8 cellular contexts compared by ENCODE assay signal in the genomic region with DNA sequence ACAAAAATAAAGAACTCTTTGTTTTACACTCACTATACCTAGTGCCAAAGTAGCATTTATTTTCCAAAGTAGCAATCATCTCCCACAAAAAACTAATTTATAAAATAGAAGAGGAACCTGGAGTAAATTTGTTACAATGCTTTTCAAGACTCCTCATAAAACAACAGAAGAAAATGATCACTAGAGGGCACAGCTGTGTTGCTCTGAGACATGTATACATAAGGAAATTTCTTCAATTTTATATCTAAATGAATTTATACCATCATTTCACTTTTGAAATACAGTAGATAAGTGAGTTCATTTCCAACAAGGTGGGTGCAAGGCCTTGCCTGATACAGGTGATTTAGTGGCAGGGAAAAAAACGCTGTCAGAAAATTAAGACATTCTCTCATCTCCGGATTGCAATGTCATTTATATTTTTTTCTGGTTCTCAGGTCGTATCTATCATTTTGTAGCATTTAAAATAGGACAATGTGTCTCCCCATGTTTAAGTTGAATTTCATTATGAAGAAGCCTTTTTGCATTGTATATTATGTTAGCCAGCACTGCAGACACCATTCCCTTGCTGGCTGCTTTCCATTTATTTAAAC. TPM values are rescaled to one million over a fixed set of nuclear protein-coding genes. Genes with fewer than 3 reads are reported as not detected.
DNase-seq lines count a peak whose midpoint lies in the region; ATAC-seq and TF ChIP-seq lines count a peak whose summit lies in the region.

No MANE protein-coding gene starts in this region.

- H3K36me3 ChIP-seq in body of pancreas (replicated peaks in 1 of 2; ENCODE audit: insufficient read depth in 1 of 2, low read depth in 2 of 2) (no peaks in the 10 kb centered on the region), mesenchymal stem cell (ENCODE audit: control insufficient read depth in 1 of 2, insufficient read depth in 2 of 2, low read depth in 1 of 2, low read length in 2 of 2) (no peaks in the 10 kb centered on the region)

- no peak for ATAC-seq in body of pancreas
- ATAC-seq in GM18868 (IDR thresholded peaks at IDR 0.05; ENCODE audit: unreplicated experiment) = no peak
- ATAC-seq in GM21423 (IDR thresholded peaks at IDR 0.05; ENCODE audit: unreplicated experiment) = no peak

- no peaks in the 10 kb centered on the region for H3K9me3 Mint-ChIP-seq in Calu3 (ENCODE audit: low read depth, unreplicated experiment)

- H3K4me1 ChIP-seq in body of pancreas (no peaks in the 10 kb centered on the region), mesenchymal stem cell (ENCODE audit: control insufficient read depth, insufficient read depth, low read depth, low read length) (no peaks in the 10 kb centered on the region)

- H3K14ac ChIP-seq in mesenchymal stem cell (ENCODE audit: low read length in 2 of 2) = no peak overlapping the region

- no peak overlapping the region for H3K9ac ChIP-seq in mesenchymal stem cell (ENCODE audit: low read length)

- H3K36me3 Mint-ChIP-seq in Calu3 (ENCODE audit: insufficient read depth, unreplicated experiment) = no peaks in the 10 kb centered on the region

- H3K4me3 ChIP-seq in body of pancreas (no peak overlapping the region), mesenchymal stem cell (ENCODE audit: insufficient read depth in 1 of 2, low read depth in 1 of 2, low read length in 2 of 2) (no peak overlapping the region)

- no peak overlapping the region for H3K27ac ChIP-seq in body of pancreas
- no peak overlapping the region for H3K27ac ChIP-seq in mesenchymal stem cell (ENCODE audit: low read length, poor library complexity, severe bottlenecking)

- no peak overlapping the region for H3K4me3 Mint-ChIP-seq in Calu3 (ENCODE audit: low read depth, unreplicated experiment)

- no peaks in the 10 kb centered on the region for H3K9me3 ChIP-seq in body of pancreas
- H3K9me3 ChIP-seq in mesenchymal stem cell (ENCODE audit: control insufficient read depth, low read length) = no peaks in the 10 kb centered on the region

- H2BK12ac ChIP-seq in mesenchymal stem cell (ENCODE audit: low read length in 2 of 2) = no peak overlapping the region

- no peak overlapping the region for H3K18ac ChIP-seq in mesenchymal stem cell (ENCODE audit: low read depth in 1 of 2, low read length in 2 of 2)

- no peak for TF ChIP-seq POLR2A in body of pancreas (IDR thresholded peaks at IDR 0.05)

- no peak overlapping the region for H2AK5ac ChIP-seq in mesenchymal stem cell (ENCODE audit: low read length, severe bottlenecking)

- no peaks in the 10 kb centered on the region for H3K27me3 ChIP-seq in body of pancreas
- no peaks in the 10 kb centered on the region for H3K27me3 ChIP-seq in mesenchymal stem cell (ENCODE audit: control insufficient read depth in 1 of 2, insufficient read depth in 1 of 2, low read length in 2 of 2)

- H4K8ac ChIP-seq in mesenchymal stem cell (ENCODE audit: low read length) = no peak overlapping the region

- H2BK15ac ChIP-seq in mesenchymal stem cell (ENCODE audit: low read depth, poor library complexity, severe bottlenecking) = no peak overlapping the region

- no peak overlapping the region for H4K91ac ChIP-seq in mesenchymal stem cell (ENCODE audit: low read length)

- H3K27ac Mint-ChIP-seq in Calu3 (ENCODE audit: unreplicated experiment) = no peak overlapping the region

- DNase-seq in Calu3 (no peak), LHCN-M2 (ENCODE audit: low read depth) (peak; percentile 12), body of pancreas (no peak), mesenchymal stem cell (peak; percentile 30), UCSD-AML1 (lab: John Stamatoyannopoulos, UW; ENCODE audit: unreplicated experiment) (no peak)
- no peak for DNase-seq in activated CD4-positive, CD25-positive, alpha-beta regulatory T cell treated with anti-CD3 and anti-CD28 coated beads, Interleukin-2, amount 50 U/mL, for 72 hours

- H3K23ac ChIP-seq in mesenchymal stem cell (ENCODE audit: low read length in 2 of 2) = no peak overlapping the region

- no peak overlapping the region for H2BK120ac ChIP-seq in mesenchymal stem cell (ENCODE audit: low read depth, low read length)

- no peak overlapping the region for H3K4me2 ChIP-seq in mesenchymal stem cell (ENCODE audit: low read length, poor library complexity, severe bottlenecking)

- intact Hi-C loops in Calu3 (cut with micrococcal nuclease; ENCODE audit: unreplicated experiment) = loop anchor here (1.0 to 2.0 kb wide), 2 partner anchors 55 to 157 kb away; no protein-coding TSS in a partner anchor
- intact Hi-C loops in body of pancreas (cut with DNase I) = loop anchor here (5.0 kb wide), 1 partner anchor 156 kb away; no protein-coding TSS in a partner anchor

- H3K4ac ChIP-seq in mesenchymal stem cell (ENCODE audit: low read depth in 1 of 2, low read length in 2 of 2) = no peak overlapping the region

- WGBS in body of pancreas, 2 donors = 59 to 66% methylated on average over 3 of the region's 3 CpGs
- WGBS in mesenchymal stem cell = 43% methylated on average over 1 of the region's 3 CpGs

- H3K27me3 Mint-ChIP-seq in Calu3 (ENCODE audit: unreplicated experiment) = no peaks in the 10 kb centered on the region

- no TSS peak for BruUV-seq in Calu3 (replicated peaks; lab: Mats Ljungman, UMichigan)

- CTCF ChIA-PET in Calu3 (lab: Charles Lee) = no interaction called here

- no peaks in the 10 kb centered on the region for H3K79me1 ChIP-seq in mesenchymal stem cell (replicated peaks; ENCODE audit: low read length, poor library complexity, severe bottlenecking)

- H2AFZ ChIP-seq in mesenchymal stem cell (ENCODE audit: low read depth, low read length) = no peak overlapping the region

- peak; percentile 66 for TF ChIP-seq CTCF in Calu3 (IDR thresholded peaks at IDR 0.05; ENCODE audit: unreplicated experiment)
- peak; percentile 18 to 58 (median 50) for TF ChIP-seq CTCF in body of pancreas (IDR thresholded peaks at IDR 0.05)

- no peak overlapping the region for H2BK5ac ChIP-seq in mesenchymal stem cell (ENCODE audit: low read depth, low read length, poor library complexity, severe bottlenecking)

- H3K4me1 Mint-ChIP-seq in Calu3 (ENCODE audit: low read depth, unreplicated experiment) = no peaks in the 10 kb centered on the region

RNA-seq across cellular contexts. Expression of gene ARHGEF26, which starts 25.3 kb away (rescaled TPM):
- 19.0 and 21.4 TPM in 2 replicates for total RNA-seq in Calu3 (2022)
- total RNA-seq in LHCN-M2 (2014; rRNA removed) = 1.8 and 2.8 TPM in 2 replicates
- polyA plus RNA-seq in LHCN-M2 (2012) = 0.81 TPM
- 10 to 100 TPM; 16.9 to 17.1 TPM for total RNA-seq in body of pancreas
- polyA plus RNA-seq in mesenchymal stem cell (2013, experiment 1 of 2) = 0.95 TPM
- 0.75 TPM for polyA plus RNA-seq in mesenchymal stem cell (2013, experiment 2 of 2)

Comparison
In these comparisons a context has a peak if more than half of its experiments do, and no peak if none do; other contexts are left out.
1. DNase-seq: peak in LHCN-M2 (single experiment) and mesenchymal stem cell (single experiment); none in Calu3 (single experiment), body of pancreas (0 of 4), UCSD-AML1 (single experiment) and activated CD4-positive, CD25-positive, alpha-beta regulatory T cell treated with anti-CD3 and anti-CD28 coated beads, Interleukin-2, amount 50 U/mL, for 72 hours (single experiment).